ENCODE assay signal across 15 cellular contexts in genomic region chr18:28099237-28099636, GRCh38.
DNase-seq lines count a peak whose midpoint lies in the region; ATAC-seq and TF ChIP-seq lines count a peak whose summit lies in the region.
"Had no signal": no experiment of that assay in that cellular context is flagged by ENCODE, and none has a peak within 500 bp of the region (broad histone marks: within the 10 kb centered on the region; RNA-seq: fewer than 3 reads in every experiment).

No MANE protein-coding gene starts in this region.

- ATAC-seq in IMR-90 (ENCODE audit: low read depth) (no peak), right cardiac atrium (no peak)
- ATAC-seq: GM23338, HCT116 had no signal

- CTCF ChIA-PET in IMR-90 (lab: Yijun Ruan, JAX), result interaction anchor here (1.1 kb wide), 1 partner anchor 21 kb away, joined by 7 read pairs; no protein-coding TSS in a partner anchor

- no peak overlapping the region for H2BK120ac ChIP-seq in IMR-90 (ENCODE audit: low read depth, low read length)

- H3F3A ChIP-seq in GM23248 (ENCODE audit: insufficient read depth), result 0 out of 2 replicates have a peak, but pooled peaks cover 6% of the 10 kb centered on the region

- H2BK20ac ChIP-seq in IMR-90 (ENCODE audit: low read depth, low read length), result no peak overlapping the region

- POLR2A ChIA-PET in IMR-90 (lab: Charles Lee; ENCODE audit: unreplicated experiment), result no interaction called here

- BruUV-seq in IMR-90 (replicated peaks; lab: Mats Ljungman, UMichigan), result no TSS peak

- no peak for TF ChIP-seq CTCF in IMR-90 (conservative IDR thresholded peaks at IDR 0.05; ENCODE audit: low read depth, low read length)

- intact Hi-C loops in IMR-90 (cut with micrococcal nuclease) (loop anchor here (5.0 kb wide), 1 partner anchor 82 kb away; no protein-coding TSS in a partner anchor), right cardiac atrium (cut with DNase I) (no loop called here)

- peaks cover 21% of the 10 kb centered on the region for H3K4me1 ChIP-seq in GM23248 (ENCODE audit: insufficient read depth)
- H3K4me1 ChIP-seq in IMR-90 (ENCODE audit: control insufficient read depth, insufficient read depth, low read length), result no peaks in the 10 kb centered on the region
- no peaks in the 10 kb centered on the region for H3K4me1 ChIP-seq in right cardiac atrium (ENCODE audit: control insufficient read depth, insufficient read depth, low read length)

- DNase-seq in EH (ENCODE audit: low read depth) (peak; percentile 32), GM23248 (peak; percentile 18), IMR-90 (peak; percentile 43), putamen (ENCODE audit: low spot score) (no peak), right cardiac atrium (no peak)
- DNase-seq in stimulated activated CD4-positive, alpha-beta T cell treated with anti-CD3 and anti-CD28 coated beads, Interleukin-2, amount 100 ng/mL, for 24 hours, result no peak
- DNase-seq: C1 segment of cervical spinal cord; Calu3; CD4-positive, alpha-beta memory T cell; COR-L47; DMS53; DMS79 treated with DMSO at 0.1 percent for 48 hours; H9 had no signal

- H4K20me1 ChIP-seq in GM23248 (ENCODE audit: insufficient read depth) (no peaks in the 10 kb centered on the region), IMR-90 (ENCODE audit: insufficient read depth, low read length) (no peaks in the 10 kb centered on the region)

- no peak overlapping the region for H4K91ac ChIP-seq in IMR-90 (ENCODE audit: insufficient read depth, low read depth, low read length)

- H3K4me3 ChIP-seq in GM23248, result no peak overlapping the region
- H3K4me3 ChIP-seq in IMR-90 (ENCODE audit: insufficient read depth, low read depth, low read length), result no peak overlapping the region
- H3K4me3 ChIP-seq in right cardiac atrium (ENCODE audit: low read length), result no peak overlapping the region
- H3K4me3 ChIP-seq: GM23338 had no signal

- no peak overlapping the region for H3K23ac ChIP-seq in IMR-90 (ENCODE audit: low read depth, low read length)

- no peak overlapping the region for H2AK5ac ChIP-seq in IMR-90 (ENCODE audit: low read depth, low read length)

- no peak for TF ChIP-seq RAD21 in IMR-90 (IDR thresholded peaks at IDR 0.05; ENCODE audit: low read length)

- H3K9me2 ChIP-seq in GM23248 (ENCODE audit: insufficient read depth), result no peaks in the 10 kb centered on the region

- H4K8ac ChIP-seq in IMR-90 (ENCODE audit: low read depth in 2 of 2, low read length in 2 of 2), result no peak overlapping the region

- H3K4ac ChIP-seq in IMR-90 (ENCODE audit: low read depth, low read length), result no peak overlapping the region

- no peak overlapping the region for H2AFZ ChIP-seq in GM23248
- no peak overlapping the region for H2AFZ ChIP-seq in IMR-90 (replicated peaks; ENCODE audit: low read length, poor library complexity)
- H2AFZ ChIP-seq: GM23338 had no signal

- no peak overlapping the region for H2BK15ac ChIP-seq in IMR-90 (ENCODE audit: low read depth, low read length)

- H2BK5ac ChIP-seq in IMR-90 (ENCODE audit: low read depth, low read length, poor library complexity, severe bottlenecking), result no peak overlapping the region

- H3K9ac ChIP-seq in GM23248 (no peak overlapping the region), IMR-90 (ENCODE audit: low read depth, low read length) (no peak overlapping the region)

- no peak overlapping the region for H3K14ac ChIP-seq in IMR-90 (replicated peaks; ENCODE audit: low read depth, low read length)

- no peak for TF ChIP-seq POLR2A in IMR-90 (IDR thresholded peaks at IDR 0.05; ENCODE audit: low read depth, low read length)

- H4K5ac ChIP-seq in IMR-90 (ENCODE audit: low read depth, low read length), result no peak overlapping the region

- H3K79me2 ChIP-seq in GM23248 (ENCODE audit: insufficient read depth), result peaks cover 77% of the 10 kb centered on the region

- dilution Hi-C loops in IMR-90 (cut with HindIII; ENCODE audit: low sequenced_read_pairs, unreplicated experiment), result no loop called here

- no peaks in the 10 kb centered on the region for H3K9me1 ChIP-seq in IMR-90 (ENCODE audit: insufficient read depth, low read length)

- no peaks in the 10 kb centered on the region for H3K27me3 ChIP-seq in GM23248 (replicated peaks; ENCODE audit: insufficient read depth)
- no peaks in the 10 kb centered on the region for H3K27me3 ChIP-seq in IMR-90 (ENCODE audit: control insufficient read depth, insufficient read depth, low read length)
- H3K27me3 ChIP-seq in right cardiac atrium (ENCODE audit: control insufficient read depth, insufficient read depth), result no peaks in the 10 kb centered on the region

- H3K9me3 ChIP-seq in GM23248 (ENCODE audit: low read depth) (no peaks in the 10 kb centered on the region), IMR-90 (ENCODE audit: control insufficient read depth, insufficient read depth, low read length) (peaks cover 2% of the 10 kb centered on the region; the same call in 1 of the 2 replicates), right cardiac atrium (ENCODE audit: control insufficient read depth, low read length) (no peaks in the 10 kb centered on the region)

- in situ Hi-C loops in GM23248 (cut with MboI), result no loop called here
- in situ Hi-C loops in IMR-90 (cut with MboI; ENCODE audit: low sequenced_read_pairs), result no loop called here

- H3K18ac ChIP-seq in IMR-90 (ENCODE audit: low read depth, low read length), result no peak overlapping the region

- H3K27ac ChIP-seq in GM23248, result no peak overlapping the region
- H3K27ac ChIP-seq in IMR-90 (ENCODE audit: insufficient read depth, low read length), result no peak overlapping the region
- no peak overlapping the region for H3K27ac ChIP-seq in right cardiac atrium (ENCODE audit: low read length)

- H3K4me2 ChIP-seq in GM23248 (ENCODE audit: unreplicated experiment) (no peak overlapping the region), IMR-90 (ENCODE audit: low read depth, low read length) (no peak overlapping the region)
- H3K4me2 ChIP-seq: GM23338 had no signal

- H2AK9ac ChIP-seq in IMR-90 (replicated peaks; ENCODE audit: low read depth, low read length, poor library complexity), result no peak overlapping the region

- H3K56ac ChIP-seq in IMR-90 (ENCODE audit: extremely low read depth, insufficient read depth, low read length), result no peak overlapping the region

- H3K79me1 ChIP-seq in IMR-90 (ENCODE audit: low read depth in 1 of 2, low read length in 2 of 2), result peaks cover 14 to 37% of the 10 kb centered on the region in 2 experiments; a peak in 3 of 4 replicates

- H3K36me3 ChIP-seq in GM23248 (ENCODE audit: low read depth) (no peaks in the 10 kb centered on the region), IMR-90 (ENCODE audit: control insufficient read depth, insufficient read depth, low read length) (no peaks in the 10 kb centered on the region)

TF ChIP-seq in IMR-90, 13 proteins besides CTCF, POLR2A, EP300 and RAD21:
- TF ChIP-seq SMC3 (IDR thresholded peaks at IDR 0.05; ENCODE audit: low read depth, low read length), result no peak
- TF ChIP-seq CHD1 (IDR thresholded peaks at IDR 0.05; ENCODE audit: low read depth, low read length), result no peak
- TF ChIP-seq RCOR1 (IDR thresholded peaks at IDR 0.05; ENCODE audit: insufficient replicate concordance, low read length), result no peak
- no peak for TF ChIP-seq NFE2L2 (IDR thresholded peaks at IDR 0.05; ENCODE audit: low read depth, low read length)
- TF ChIP-seq FOS (IDR thresholded peaks at IDR 0.05; ENCODE audit: low read depth, low read length), result no peak
- no peak for TF ChIP-seq USF2 (IDR thresholded peaks at IDR 0.05; ENCODE audit: low read depth, low read length)
- no peak for TF ChIP-seq MAZ (IDR thresholded peaks at IDR 0.05; ENCODE audit: borderline replicate concordance, low read depth, low read length)
- TF ChIP-seq MAFK (IDR thresholded peaks at IDR 0.05; ENCODE audit: low read depth, low read length), result no peak
- no peak for TF ChIP-seq RFX5 (IDR thresholded peaks at IDR 0.05; ENCODE audit: low read depth, low read length)
- no peak for TF ChIP-seq MXI1 (IDR thresholded peaks at IDR 0.05; ENCODE audit: borderline replicate concordance, low read depth, low read length)
TF ChIP-seq in IMR-90: peak in this region for 0.

Comparison
In these comparisons a context has a peak if more than half of its experiments do, and no peak if none do; other contexts are left out.
1. DNase-seq: peak in EH (single experiment), GM23248 (single experiment) and IMR-90 (single experiment); none in putamen (single experiment), stimulated activated CD4-positive, alpha-beta T cell treated with anti-CD3 and anti-CD28 coated beads, Interleukin-2, amount 100 ng/mL, for 24 hours (0 of 2) and right cardiac atrium (0 of 3).